ENCODE assay signal across 8 cellular contexts in genomic region chrX:41276661-41277506, GRCh38. TPM values are rescaled to one million over a fixed set of nuclear protein-coding genes. Genes with fewer than 3 reads are reported as not detected.
DNase-seq lines count a peak whose midpoint lies in the region; ATAC-seq and TF ChIP-seq lines count a peak whose summit lies in the region.

No MANE protein-coding gene starts in this region.

- H3K9me3 Mint-ChIP-seq in CD4-positive, alpha-beta T cell, result no peaks in the 10 kb centered on the region

- H3K9me2 ChIP-seq in Karpas-422 (replicated peaks; ENCODE audit: insufficient read depth, low read length), result no peaks in the 10 kb centered on the region

- no peak overlapping the region for H3K27ac ChIP-seq in CD4-positive, alpha-beta T cell (ENCODE audit: low read depth, low read length)
- no peak overlapping the region for H3K27ac ChIP-seq in Karpas-422 (ENCODE audit: low read length)
- no peak overlapping the region for H3K27ac ChIP-seq in brain microvascular endothelial cell
- peak overlapping the region; percentile 76 for H3K27ac ChIP-seq in muscle layer of colon (ENCODE audit: low read depth, low read length)

- no peaks in the 10 kb centered on the region for H3K4me1 Mint-ChIP-seq in CD4-positive, alpha-beta T cell (ENCODE audit: low read depth)

- H3K27ac Mint-ChIP-seq in CD4-positive, alpha-beta T cell, result peak overlapping the region; percentile 44

- intact Hi-C loops in CD4-positive, alpha-beta T cell (cut with DNase I, micrococcal nuclease), result loop anchor here (1.0 to 5.0 kb wide), 3 partner anchors 55 to 165 kb away; partner anchors contain the start of gene DDX3X (in 2 of the 2)

- no peaks in the 10 kb centered on the region for H3K27me3 Mint-ChIP-seq in CD4-positive, alpha-beta T cell

- no peaks in the 10 kb centered on the region for H3K79me2 ChIP-seq in Karpas-422 (ENCODE audit: low read length)

- peak overlapping the region; percentile 67 for H3K4me2 ChIP-seq in Karpas-422 (ENCODE audit: low read depth, low read length, poor library complexity, severe bottlenecking)

- no peaks in the 10 kb centered on the region for H3K27me3 ChIP-seq in CD4-positive, alpha-beta T cell (ENCODE audit: control insufficient read depth, insufficient read depth, low read length)
- H3K27me3 ChIP-seq in Karpas-422 (ENCODE audit: low read length) (no peaks in the 10 kb centered on the region), brain microvascular endothelial cell (replicated peaks) (no peaks in the 10 kb centered on the region), muscle layer of colon (ENCODE audit: control insufficient read depth in 1 of 2, insufficient read depth in 2 of 2, low read length in 2 of 2) (peaks cover 0 to 9% of the 10 kb centered on the region in 2 donors)

- H2AFZ ChIP-seq in Karpas-422 (ENCODE audit: low read length), result peak overlapping the region; percentile 87; the same call in 1 of the 2 replicates

- TF ChIP-seq CTCF in CD4-positive, alpha-beta T cell (IDR thresholded peaks at IDR 0.05), result no peak
- no peak for TF ChIP-seq CTCF in brain microvascular endothelial cell (IDR thresholded peaks at IDR 0.05; ENCODE audit: low read depth, low read length, missing control alignments)

- DNase-seq in CD4-positive, alpha-beta T cell, result no peak
- DNase-seq in Karpas-422 (no peak), brain microvascular endothelial cell (no peak), dedifferentiated amniotic fluid mesenchymal stem cell (ENCODE audit: extremely low spot score) (no peak), AML-193 (lab: John Stamatoyannopoulos, UW) (no peak)
- DNase-seq in NK-92 treated with Interleukin-12 subunit alpha and Interleukin-12 subunit beta, amount 100 ng/mL, for 24 hours (lab: John Stamatoyannopoulos, UW), result no peak

- H3K4me3 ChIP-seq in Karpas-422 (ENCODE audit: low read length), result peak overlapping the region; percentile 61; the same call in 1 of the 2 replicates
- H3K4me3 ChIP-seq in brain microvascular endothelial cell (ENCODE audit: low read depth, low read length), result peak overlapping the region; percentile 63
- H3K4me3 ChIP-seq in muscle layer of colon (ENCODE audit: low read depth in 1 of 2, low read length in 2 of 2), result peak overlapping the region; percentile 22 to 72

- CTCF ChIA-PET in CD4-positive, alpha-beta T cell (lab: Charles Lee), result interaction anchor here (1.1 kb wide), 1 partner anchor 63 kb away, joined by 3 read pairs; no protein-coding TSS in a partner anchor

- POLR2A ChIA-PET in CD4-positive, alpha-beta T cell (lab: Charles Lee), result interaction anchor here (0.6 to 1.1 kb wide), 5 partner anchors 57 to 191 kb away, joined by 3 to 8 read pairs (median 3); partner anchors contain the start of genes DDX3X and USP9X

- no peak for ATAC-seq in CD4-positive, alpha-beta T cell (ENCODE audit: poor library complexity)
- ATAC-seq in GM19351 (IDR thresholded peaks at IDR 0.05; ENCODE audit: unreplicated experiment), result no peak

- H3K4me1 ChIP-seq in Karpas-422 (ENCODE audit: low read length) (peaks cover 11% of the 10 kb centered on the region), muscle layer of colon (ENCODE audit: insufficient read depth, low read length) (peaks cover 14% of the 10 kb centered on the region)

- no peaks in the 10 kb centered on the region for H3K9me3 ChIP-seq in CD4-positive, alpha-beta T cell (ENCODE audit: control insufficient read depth, low read length)
- H3K9me3 ChIP-seq in Karpas-422 (ENCODE audit: low read length) (no peaks in the 10 kb centered on the region), muscle layer of colon (ENCODE audit: low read length) (no peaks in the 10 kb centered on the region)

- in situ Hi-C loops in brain microvascular endothelial cell (cut with HindIII; ENCODE audit: low pct_ligation_motif_present, low sequenced_read_pairs), result no loop called here

- H4K20me1 ChIP-seq in Karpas-422 (ENCODE audit: insufficient read depth, low read depth, low read length), result no peaks in the 10 kb centered on the region

- H3K4me3 Mint-ChIP-seq in CD4-positive, alpha-beta T cell, result peak overlapping the region; percentile 74

- H3K36me3 ChIP-seq in Karpas-422 (ENCODE audit: insufficient read depth, low read length), result no peaks in the 10 kb centered on the region
- no peaks in the 10 kb centered on the region for H3K36me3 ChIP-seq in brain microvascular endothelial cell (replicated peaks)
- no peaks in the 10 kb centered on the region for H3K36me3 ChIP-seq in muscle layer of colon (ENCODE audit: insufficient read depth, low read length)

- H3K36me3 Mint-ChIP-seq in CD4-positive, alpha-beta T cell (ENCODE audit: low read depth), result no peaks in the 10 kb centered on the region

- peak overlapping the region; percentile 59 for H3K9ac ChIP-seq in Karpas-422 (ENCODE audit: low read length)
- H3K9ac ChIP-seq in muscle layer of colon (ENCODE audit: low read length), result no peak overlapping the region

RNA-seq across cellular contexts. Expression of gene DDX3X, which starts 57.1 kb away (rescaled TPM):
- 100 to 1,000 TPM; 610 to 653 TPM for total RNA-seq in CD4-positive, alpha-beta T cell
- 198 and 210 TPM in 2 replicates for total RNA-seq in Karpas-422 (2014; rRNA removed; shearing (Covaris generic); ENCODE audit: low replicate concordance)
